Comparison of ENCODE assay signal across 19 cellular contexts in genomic region chr13:24661713-24662112, GRCh38.
DNase-seq lines count a peak whose midpoint lies in the region; ATAC-seq and TF ChIP-seq lines count a peak whose summit lies in the region.
"Had no signal": no experiment of that assay in that cellular context is flagged by ENCODE, and none has a peak within 500 bp of the region (broad histone marks: within the 10 kb centered on the region; RNA-seq: fewer than 3 reads in every experiment).

No MANE protein-coding gene starts in this region.

- H3K27me3 ChIP-seq in DOHH2 (ENCODE audit: control insufficient read depth, low read length) (no peaks in the 10 kb centered on the region), mucosa of rectum (ENCODE audit: control insufficient read depth in 2 of 2, insufficient read depth in 2 of 2, low read length in 2 of 2) (no peaks in the 10 kb centered on the region)

- H3K9me3 ChIP-seq in DOHH2 (ENCODE audit: control insufficient read depth, insufficient read depth, low read length) (no peaks in the 10 kb centered on the region), mucosa of rectum (ENCODE audit: control insufficient read depth in 2 of 2, low read length in 2 of 2) (no peaks in the 10 kb centered on the region)
- H3K9me3 ChIP-seq: BE2C, SK-N-SH had no signal

- H3K9me2 ChIP-seq in DOHH2 (replicated peaks; ENCODE audit: control insufficient read depth, low read length): no peaks in the 10 kb centered on the region
- H3K9me2 ChIP-seq: SK-N-SH had no signal

- H3K9ac ChIP-seq in mucosa of rectum (ENCODE audit: low read depth in 1 of 2, low read length in 2 of 2): no peak overlapping the region
- H3K9ac ChIP-seq: SK-N-SH had no signal

- peak overlapping the region; percentile 87 for H3K27ac ChIP-seq in DOHH2 (ENCODE audit: low read depth, low read length)
- H3K27ac ChIP-seq in mucosa of rectum (ENCODE audit: low read depth in 2 of 2, low read length in 2 of 2): peak overlapping the region; percentile 90 to 91

- no peak overlapping the region for H3K27ac Mint-ChIP-seq in activated naive CD8-positive, alpha-beta T cell treated with anti-CD3 and anti-CD28 coated beads, Interleukin-2, amount 50 U/mL, for 24 hours
- H3K27ac Mint-ChIP-seq: CD8-positive, alpha-beta T cell; GM23338; T-helper 1 cell treated with Interleukin-12 subunit alpha and Interleukin-12 subunit beta and Interleukin-4 antibody, amounts not matched to agents 30 μg/mL and 1 μg/mL, for 36 hours had no signal

- DNase-seq in NAMALWA (ENCODE audit: low spot score) (peak; percentile 39), NCI-H2171 (lab: John Stamatoyannopoulos, UW) (no peak)
- no peak for DNase-seq in activated naive CD8-positive, alpha-beta T cell treated with anti-CD3 and anti-CD28 coated beads, Interleukin-2, amount 50 U/mL, for 24 hours
- DNase-seq: ACHN; BE2C; CD8-positive, alpha-beta T cell; NCI-H1417 treated with DMSO at 0.1 percent for 48 hours; NCI-H2029 treated with DMSO at 0.1 percent for 48 hours; NCI-H524; NK-92 treated with Interleukin-12 subunit alpha and Interleukin-12 subunit beta, amount 100 ng/mL, for 24 hours; SK-N-SH had no signal

- no peak overlapping the region for H3K4me3 Mint-ChIP-seq in activated naive CD8-positive, alpha-beta T cell treated with anti-CD3 and anti-CD28 coated beads, Interleukin-2, amount 50 U/mL, for 24 hours
- H3K4me3 Mint-ChIP-seq: CD8-positive, alpha-beta T cell; GM23338; T-helper 1 cell treated with Interleukin-12 subunit alpha and Interleukin-12 subunit beta and Interleukin-4 antibody, amounts not matched to agents 30 μg/mL and 1 μg/mL, for 36 hours had no signal

- H3K9me3 Mint-ChIP-seq in activated naive CD8-positive, alpha-beta T cell treated with anti-CD3 and anti-CD28 coated beads, Interleukin-2, amount 50 U/mL, for 24 hours: no peaks in the 10 kb centered on the region
- H3K9me3 Mint-ChIP-seq: CD8-positive, alpha-beta T cell; GM23338; T-helper 1 cell treated with Interleukin-12 subunit alpha and Interleukin-12 subunit beta and Interleukin-4 antibody, amounts not matched to agents 30 μg/mL and 1 μg/mL, for 36 hours had no signal

- no peaks in the 10 kb centered on the region for H4K20me1 ChIP-seq in DOHH2 (ENCODE audit: control insufficient read depth, insufficient read depth, low read depth, low read length)

- no peaks in the 10 kb centered on the region for H3K36me3 ChIP-seq in DOHH2 (ENCODE audit: control insufficient read depth, low read length)
- H3K36me3 ChIP-seq in mucosa of rectum (ENCODE audit: control insufficient read depth in 2 of 2, insufficient read depth in 2 of 2, low read length in 2 of 2): no peaks in the 10 kb centered on the region
- H3K36me3 ChIP-seq: BE2C had no signal

- peak overlapping the region; percentile 70 for H3K4me2 ChIP-seq in DOHH2 (ENCODE audit: low read length)
- H3K4me2 ChIP-seq: GM23338, SK-N-SH had no signal

- H3K36me3 Mint-ChIP-seq in activated naive CD8-positive, alpha-beta T cell treated with anti-CD3 and anti-CD28 coated beads, Interleukin-2, amount 50 U/mL, for 24 hours (ENCODE audit: low read depth): no peaks in the 10 kb centered on the region
- H3K36me3 Mint-ChIP-seq: CD8-positive, alpha-beta T cell had no signal

- H3F3A ChIP-seq in DOHH2 (ENCODE audit: control insufficient read depth, insufficient read depth): peaks cover 14% of the 10 kb centered on the region

- peaks cover 13% of the 10 kb centered on the region for H3K27me3 Mint-ChIP-seq in activated naive CD8-positive, alpha-beta T cell treated with anti-CD3 and anti-CD28 coated beads, Interleukin-2, amount 50 U/mL, for 24 hours

- H3K4me1 ChIP-seq in DOHH2 (ENCODE audit: control insufficient read depth, low read length) (peaks cover 90% of the 10 kb centered on the region), mucosa of rectum (ENCODE audit: control insufficient read depth in 2 of 2, insufficient read depth in 2 of 2, low read length in 2 of 2) (peaks cover 28 to 37% of the 10 kb centered on the region in 2 donors)
- H3K4me1 ChIP-seq: BE2C had no signal

- H3K4me3 ChIP-seq in DOHH2 (ENCODE audit: low read length) (peak overlapping the region; percentile 60), mucosa of rectum (ENCODE audit: low read length in 2 of 2) (peak overlapping the region in 1 of 2 donors; percentile 26)
- H3K4me3 ChIP-seq: GM23338 had no signal

- TF ChIP-seq CTCF in DOHH2 (IDR thresholded peaks at IDR 0.05; ENCODE audit: low read depth, low read length, poor library complexity, severe bottlenecking): no peak

- ATAC-seq in GM18867 (IDR thresholded peaks at IDR 0.05; ENCODE audit: unreplicated experiment) (peak; percentile 56), HG03159 (IDR thresholded peaks at IDR 0.05; ENCODE audit: unreplicated experiment) (no peak)
- ATAC-seq in activated naive CD8-positive, alpha-beta T cell treated with anti-CD3 and anti-CD28 coated beads, Interleukin-2, amount 50 U/mL, for 24 hours: no peak
- ATAC-seq: CD8-positive, alpha-beta T cell; GM23338; Panc1; Right ventricle myocardium inferior had no signal

- no peaks in the 10 kb centered on the region for H3K4me1 Mint-ChIP-seq in activated naive CD8-positive, alpha-beta T cell treated with anti-CD3 and anti-CD28 coated beads, Interleukin-2, amount 50 U/mL, for 24 hours
- H3K4me1 Mint-ChIP-seq: GM23338 had no signal

- H3K79me2 ChIP-seq in DOHH2 (ENCODE audit: control insufficient read depth, low read length): no peaks in the 10 kb centered on the region
